In the genomic region with DNA sequence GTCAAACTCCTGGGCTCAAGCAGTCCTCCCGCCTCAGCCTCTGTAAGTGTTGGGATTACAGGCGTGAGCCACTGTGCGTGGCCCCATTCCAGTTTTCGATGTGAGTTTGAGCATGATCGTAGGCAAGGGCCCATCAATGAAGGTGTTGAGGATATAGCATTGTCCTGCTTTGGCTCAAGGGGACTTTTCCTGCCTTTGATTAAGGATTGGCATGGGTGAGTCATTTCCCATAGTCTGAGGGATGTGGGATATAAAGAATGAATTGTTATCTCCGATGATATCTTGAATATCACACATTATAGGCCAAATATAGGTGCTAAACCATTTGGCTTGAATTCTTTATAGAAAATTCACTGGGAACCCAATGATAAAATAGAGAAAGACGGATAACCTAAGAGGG, we compare ENCODE assay signal across 27 cellular contexts. TPM values are rescaled to one million over a fixed set of nuclear protein-coding genes. Genes with fewer than 3 reads are reported as not detected.
DNase-seq lines count a peak whose midpoint lies in the region; ATAC-seq and TF ChIP-seq lines count a peak whose summit lies in the region.
"Had no signal": no experiment of that assay in that cellular context is flagged by ENCODE, and none has a peak within 500 bp of the region (broad histone marks: within the 10 kb centered on the region; RNA-seq: fewer than 3 reads in every experiment).

No MANE protein-coding gene starts in this region.

- 93 to 96% methylated on average over 7 of the region's 7 CpGs for WGBS in sigmoid colon, 2 donors
- WGBS in right lobe of liver (ENCODE audit: insufficient coverage, low coverage, low lambda C conversion rate, missing lambda C conversion rate): 82% methylated on average over 7 of the region's 7 CpGs

- no peak overlapping the region for H3K4me3 Mint-ChIP-seq in activated naive CD8-positive, alpha-beta T cell
- H3K4me3 Mint-ChIP-seq in activated naive CD8-positive, alpha-beta T cell treated with anti-CD3 and anti-CD28 coated beads, Interleukin-2, amount 50 U/mL, for 24 hours: no peak overlapping the region
- H3K4me3 Mint-ChIP-seq: activated naive CD8-positive, alpha-beta T cell treated with anti-CD3 and anti-CD28 coated beads for 36 hours; activated T-helper 1 cell treated with anti-CD3 and anti-CD28 coated beads, Interleukin-12 subunit alpha, Interleukin-12 subunit beta, Interleukin-2, Interleukin-4 antibody, amounts not matched to agents 30 ng/mL and 10 ng/mL and 1 ng/mL, durations not matched to agents 14 hours and 24 hours and 36 hours; immature natural killer cell; natural killer cell treated with Interleukin-12 subunit alpha and Interleukin-12 subunit beta and Interleukin-15 and Interleukin-18, amount 100 ng/mL, for 72 hours; stimulated activated naive CD8-positive, alpha-beta T cell treated with anti-CD3 and anti-CD28 coated beads, Interleukin-15, amount 100 ng/mL, for 72 hours; WTC11 had no signal

- H3K27me3 Mint-ChIP-seq in activated naive CD8-positive, alpha-beta T cell: no peaks in the 10 kb centered on the region
- H3K27me3 Mint-ChIP-seq in activated naive CD8-positive, alpha-beta T cell treated with anti-CD3 and anti-CD28 coated beads, Interleukin-2, amount 50 U/mL, for 24 hours: no peaks in the 10 kb centered on the region
- H3K27me3 Mint-ChIP-seq: activated naive CD8-positive, alpha-beta T cell treated with anti-CD3 and anti-CD28 coated beads for 36 hours; natural killer cell treated with Interleukin-12 subunit alpha and Interleukin-12 subunit beta and Interleukin-15 and Interleukin-18, amount 100 ng/mL, for 72 hours; stimulated activated naive CD8-positive, alpha-beta T cell treated with anti-CD3 and anti-CD28 coated beads, Interleukin-15, amount 100 ng/mL, for 72 hours had no signal

- peaks cover 67% of the 10 kb centered on the region for H3K4me1 Mint-ChIP-seq in activated naive CD8-positive, alpha-beta T cell (ENCODE audit: low read depth)
- H3K4me1 Mint-ChIP-seq in activated naive CD8-positive, alpha-beta T cell treated with anti-CD3 and anti-CD28 coated beads, Interleukin-2, amount 50 U/mL, for 24 hours: peaks cover 65% of the 10 kb centered on the region
- H3K4me1 Mint-ChIP-seq: WTC11 had no signal

- no peaks in the 10 kb centered on the region for H3K9me3 Mint-ChIP-seq in activated naive CD8-positive, alpha-beta T cell (ENCODE audit: low read depth)
- no peaks in the 10 kb centered on the region for H3K9me3 Mint-ChIP-seq in activated naive CD8-positive, alpha-beta T cell treated with anti-CD3 and anti-CD28 coated beads, Interleukin-2, amount 50 U/mL, for 24 hours
- H3K9me3 Mint-ChIP-seq: activated naive CD8-positive, alpha-beta T cell treated with anti-CD3 and anti-CD28 coated beads for 36 hours; activated T-helper 1 cell treated with anti-CD3 and anti-CD28 coated beads, Interleukin-12 subunit alpha, Interleukin-12 subunit beta, Interleukin-2, Interleukin-4 antibody, amounts not matched to agents 30 ng/mL and 10 ng/mL and 1 ng/mL, durations not matched to agents 14 hours and 24 hours and 36 hours; immature natural killer cell; natural killer cell treated with Interleukin-12 subunit alpha and Interleukin-12 subunit beta and Interleukin-15 and Interleukin-18, amount 100 ng/mL, for 72 hours; stimulated activated naive CD8-positive, alpha-beta T cell treated with anti-CD3 and anti-CD28 coated beads, Interleukin-15, amount 100 ng/mL, for 72 hours had no signal

- H3K27ac ChIP-seq in foreskin keratinocyte (no peak overlapping the region), sigmoid colon (no peak overlapping the region), right lobe of liver (no peak overlapping the region)
- H3K27ac ChIP-seq: HL-60, left ventricle myocardium inferior, ovary, RWPE1, thyroid gland had no signal

- H3K27ac Mint-ChIP-seq in activated naive CD8-positive, alpha-beta T cell: peak overlapping the region; percentile 69
- H3K27ac Mint-ChIP-seq in activated naive CD8-positive, alpha-beta T cell treated with anti-CD3 and anti-CD28 coated beads, Interleukin-2, amount 50 U/mL, for 24 hours: no peak overlapping the region
- H3K27ac Mint-ChIP-seq: activated naive CD8-positive, alpha-beta T cell treated with anti-CD3 and anti-CD28 coated beads for 36 hours; activated T-helper 1 cell treated with anti-CD3 and anti-CD28 coated beads, Interleukin-12 subunit alpha, Interleukin-12 subunit beta, Interleukin-2, Interleukin-4 antibody, amounts not matched to agents 30 ng/mL and 10 ng/mL and 1 ng/mL, durations not matched to agents 14 hours and 24 hours and 36 hours; stimulated activated naive CD8-positive, alpha-beta T cell treated with anti-CD3 and anti-CD28 coated beads, Interleukin-15, amount 100 ng/mL, for 72 hours; WTC11 had no signal

- no peak for ATAC-seq in activated naive CD8-positive, alpha-beta T cell treated with anti-CD3 and anti-CD28 coated beads, Interleukin-2, amount 50 U/mL, for 24 hours
- ATAC-seq in foreskin keratinocyte (peak; percentile 79), GM18858 (IDR thresholded peaks at IDR 0.05; ENCODE audit: unreplicated experiment) (no peak), right lobe of liver (no peak)
- ATAC-seq: natural killer cell treated with Interleukin-12 subunit alpha and Interleukin-12 subunit beta and Interleukin-15 and Interleukin-18, amount 100 ng/mL, for 72 hours; right cardiac atrium; stimulated activated naive CD8-positive, alpha-beta T cell treated with anti-CD3 and anti-CD28 coated beads, Interleukin-15, amount 100 ng/mL, for 72 hours; WTC11 had no signal

- peaks cover 10% of the 10 kb centered on the region for H3K4me1 ChIP-seq in foreskin keratinocyte
- H3K4me1 ChIP-seq in sigmoid colon: no peaks in the 10 kb centered on the region
- peaks cover 0 to 29% (median 11%) of the 10 kb centered on the region in 4 donors for H3K4me1 ChIP-seq in right lobe of liver

- TF ChIP-seq CTCF in foreskin keratinocyte (conservative IDR thresholded peaks at IDR 0.05) (no peak), sigmoid colon (IDR thresholded peaks at IDR 0.05) (no peak), right lobe of liver (IDR thresholded peaks at IDR 0.05) (no peak)

- no peak for DNase-seq in activated naive CD8-positive, alpha-beta T cell treated with anti-CD3 and anti-CD28 coated beads, Interleukin-2, amount 50 U/mL, for 24 hours
- DNase-seq in RPMI7951 (ENCODE audit: low read depth) (peak; percentile 42), foreskin keratinocyte (peak; percentile 44 to 50), sigmoid colon (no peak), right lobe of liver (no peak)
- no peak for DNase-seq in stimulated activated CD4-positive, alpha-beta T cell treated with anti-CD3 and anti-CD28 coated beads, Interleukin-1b, Interleukin-23, amount 100 ng/mL, for 48 hours
- DNase-seq: activated naive CD8-positive, alpha-beta T cell treated with anti-CD3 and anti-CD28 coated beads for 36 hours; AML-193; Caco-2; foreskin fibroblast; immature natural killer cell; left ventricle myocardium inferior; NCI-H1092 treated with DMSO at 0.1 percent for 48 hours; NCI-H2029; NCI-H69; ovary; right cardiac atrium; stimulated activated naive CD8-positive, alpha-beta T cell treated with anti-CD3 and anti-CD28 coated beads, Interleukin-15, amount 100 ng/mL, for 72 hours; T-helper 9 cell; thyroid gland had no signal

- H3K9me3 ChIP-seq in sigmoid colon: no peaks in the 10 kb centered on the region
- H3K9me3 ChIP-seq in right lobe of liver: no peaks in the 10 kb centered on the region
- H3K9me3 ChIP-seq: Caco-2, left ventricle myocardium inferior, ovary, thyroid gland had no signal

- H3K4me3 ChIP-seq in sigmoid colon: no peak overlapping the region
- no peak overlapping the region for H3K4me3 ChIP-seq in right lobe of liver
- H3K4me3 ChIP-seq: left ventricle myocardium inferior, ovary, thyroid gland had no signal

- H3K27me3 ChIP-seq in foreskin keratinocyte (no peaks in the 10 kb centered on the region), sigmoid colon (no peaks in the 10 kb centered on the region), right lobe of liver (no peaks in the 10 kb centered on the region)
- H3K27me3 ChIP-seq: ovary, thyroid gland had no signal

- TF ChIP-seq POLR2A in sigmoid colon (IDR thresholded peaks at IDR 0.05) (no peak), right lobe of liver (IDR thresholded peaks at IDR 0.05) (no peak)

- no peaks in the 10 kb centered on the region for H3K36me3 ChIP-seq in sigmoid colon
- no peaks in the 10 kb centered on the region for H3K36me3 ChIP-seq in right lobe of liver
- H3K36me3 ChIP-seq: left ventricle myocardium inferior, ovary, thyroid gland had no signal

- intact Hi-C loops in sigmoid colon (cut with DNase I) (no loop called here), right lobe of liver (cut with DNase I) (no loop called here)

- H3K36me3 Mint-ChIP-seq in activated naive CD8-positive, alpha-beta T cell: peaks cover 2% of the 10 kb centered on the region
- no peaks in the 10 kb centered on the region for H3K36me3 Mint-ChIP-seq in activated naive CD8-positive, alpha-beta T cell treated with anti-CD3 and anti-CD28 coated beads, Interleukin-2, amount 50 U/mL, for 24 hours (ENCODE audit: low read depth)
- H3K36me3 Mint-ChIP-seq: immature natural killer cell; natural killer cell treated with Interleukin-12 subunit alpha and Interleukin-12 subunit beta and Interleukin-15 and Interleukin-18, amount 100 ng/mL, for 72 hours; WTC11 had no signal

- TF ChIP-seq EP300 in sigmoid colon (IDR thresholded peaks at IDR 0.05): no peak

RNA-seq across cellular contexts. Expression of a gene that starts 30.4 kb away (rescaled TPM):
- 13.8 and 14.5 TPM in 2 replicates for total RNA-seq in RPMI7951 (2014; rRNA removed; shearing (Covaris generic))
- total RNA-seq in foreskin keratinocyte: 22.8 and 24.7 TPM in 2 replicates
- 13.0 and 13.6 TPM in 2 replicates for polyA plus RNA-seq in foreskin keratinocyte
- total RNA-seq in sigmoid colon: 10 to 100 TPM; 24.7 to 37.4 (median 30.4) TPM
- 10 to 100 TPM in 2 of 3 donors, 1 to 10 TPM in 1; 5.3 to 44.8 (median 15.6) TPM for polyA plus RNA-seq in sigmoid colon
- total RNA-seq in right lobe of liver: 10 to 100 TPM; 36.4 to 48.0 (median 40.5) TPM

RNA-seq across cellular contexts. Expression of a gene that starts 45.1 kb away (rescaled TPM):
- total RNA-seq in RPMI7951 (2014; rRNA removed; shearing (Covaris generic)): 26.3 and 27.8 TPM in 2 replicates
- 45.9 and 47.2 TPM in 2 replicates for total RNA-seq in foreskin keratinocyte
- 82.9 and 88.5 TPM in 2 replicates for polyA plus RNA-seq in foreskin keratinocyte
- 10 to 100 TPM; 37.3 to 48.7 (median 46.0) TPM for total RNA-seq in sigmoid colon
- polyA plus RNA-seq in sigmoid colon: 10 to 100 TPM; 59.5 to 90.3 (median 81.8) TPM
- 10 to 100 TPM; 13.9 to 31.5 (median 22.0) TPM for total RNA-seq in right lobe of liver

Comparison
In these comparisons a context has a peak if more than half of its experiments do, and no peak if none do; other contexts are left out.
1. DNase-seq: peak in RPMI7951 (single experiment) and foreskin keratinocyte (2 of 2); none in activated naive CD8-positive, alpha-beta T cell treated with anti-CD3 and anti-CD28 coated beads, Interleukin-2, amount 50 U/mL, for 24 hours (single experiment), sigmoid colon (single experiment), stimulated activated CD4-positive, alpha-beta T cell treated with anti-CD3 and anti-CD28 coated beads, Interleukin-1b, Interleukin-23, amount 100 ng/mL, for 48 hours (single experiment) and right lobe of liver (0 of 3).